9 cellular contexts compared by ENCODE assay signal in genomic region chr17:6756425-6757012, GRCh38. TPM values are rescaled to one million over a fixed set of nuclear protein-coding genes. Genes with fewer than 3 reads are reported as not detected.
A peak's percentile ranks its signal among the peaks of the same experiment; 100 is the strongest.
DNase-seq lines count a peak whose midpoint lies in the region; ATAC-seq lines count a peak whose summit lies in the region.
"Had no signal": no experiment of that assay in that cellular context is flagged by ENCODE, and none has a peak within 500 bp of the region (broad histone marks: within the 10 kb centered on the region; RNA-seq: fewer than 3 reads in every experiment).

No MANE protein-coding gene starts in this region.

- peak overlapping the region; percentile 100 for H3K4me3 Mint-ChIP-seq in T-helper 1 cell treated with Interleukin-12 subunit alpha and Interleukin-12 subunit beta and Interleukin-4 antibody, amounts not matched to agents 30 μg/mL and 1 μg/mL, for 36 hours
- peak overlapping the region; percentile 89 for H3K4me3 Mint-ChIP-seq in activated CD4-positive, alpha-beta T cell treated with anti-CD3 and anti-CD28 coated beads, Interleukin-2, amount 10 ng/mL, durations not matched to agents 24 days and 14 days
- H3K4me3 Mint-ChIP-seq in immature natural killer cell, result peak overlapping the region; percentile 98 to 99 (median 99)
- peak overlapping the region; percentile 87 to 91 for H3K4me3 Mint-ChIP-seq in stimulated activated naive CD8-positive, alpha-beta T cell treated with anti-CD3 and anti-CD28 coated beads, Interleukin-15, amount 100 ng/mL, for 72 hours

- ATAC-seq in stimulated activated naive CD8-positive, alpha-beta T cell treated with anti-CD3 and anti-CD28 coated beads, Interleukin-15, amount 100 ng/mL, for 72 hours, result peak; percentile 29

- no peaks in the 10 kb centered on the region for H3K27me3 Mint-ChIP-seq in T-helper 1 cell treated with Interleukin-12 subunit alpha and Interleukin-12 subunit beta and Interleukin-4 antibody, amounts not matched to agents 30 μg/mL and 1 μg/mL, for 36 hours (ENCODE audit: low read depth)
- H3K27me3 Mint-ChIP-seq in activated CD4-positive, alpha-beta T cell treated with anti-CD3 and anti-CD28 coated beads, Interleukin-2, amount 10 ng/mL, durations not matched to agents 24 days and 14 days, result peaks cover 1% of the 10 kb centered on the region
- peaks cover 4 to 9% (median 5%) of the 10 kb centered on the region in 3 donors for H3K27me3 Mint-ChIP-seq in immature natural killer cell (ENCODE audit: low read depth in 3 of 3)
- H3K27me3 Mint-ChIP-seq in stimulated activated naive CD8-positive, alpha-beta T cell treated with anti-CD3 and anti-CD28 coated beads, Interleukin-15, amount 100 ng/mL, for 72 hours, result no peaks in the 10 kb centered on the region

- peak overlapping the region; percentile 99 for H3K27ac Mint-ChIP-seq in T-helper 1 cell treated with Interleukin-12 subunit alpha and Interleukin-12 subunit beta and Interleukin-4 antibody, amounts not matched to agents 30 μg/mL and 1 μg/mL, for 36 hours
- peak overlapping the region; percentile 89 for H3K27ac Mint-ChIP-seq in activated CD4-positive, alpha-beta T cell treated with anti-CD3 and anti-CD28 coated beads, Interleukin-2, amount 10 ng/mL, durations not matched to agents 24 days and 14 days
- peak overlapping the region; percentile 94 to 96 (median 96) for H3K27ac Mint-ChIP-seq in immature natural killer cell
- H3K27ac Mint-ChIP-seq in stimulated activated naive CD8-positive, alpha-beta T cell treated with anti-CD3 and anti-CD28 coated beads, Interleukin-15, amount 100 ng/mL, for 72 hours, result peak overlapping the region; percentile 68 to 93

- H3K9me3 Mint-ChIP-seq in T-helper 1 cell treated with Interleukin-12 subunit alpha and Interleukin-12 subunit beta and Interleukin-4 antibody, amounts not matched to agents 30 μg/mL and 1 μg/mL, for 36 hours, result no peaks in the 10 kb centered on the region
- no peaks in the 10 kb centered on the region for H3K9me3 Mint-ChIP-seq in activated CD4-positive, alpha-beta T cell treated with anti-CD3 and anti-CD28 coated beads, Interleukin-2, amount 10 ng/mL, durations not matched to agents 24 days and 14 days
- H3K9me3 Mint-ChIP-seq in immature natural killer cell, result no peaks in the 10 kb centered on the region
- H3K9me3 Mint-ChIP-seq in stimulated activated naive CD8-positive, alpha-beta T cell treated with anti-CD3 and anti-CD28 coated beads, Interleukin-15, amount 100 ng/mL, for 72 hours, result no peaks in the 10 kb centered on the region

- H3K36me3 Mint-ChIP-seq in T-helper 1 cell treated with Interleukin-12 subunit alpha and Interleukin-12 subunit beta and Interleukin-4 antibody, amounts not matched to agents 30 μg/mL and 1 μg/mL, for 36 hours (ENCODE audit: low read depth), result peaks cover 52% of the 10 kb centered on the region
- peaks cover 44% of the 10 kb centered on the region for H3K36me3 Mint-ChIP-seq in activated CD4-positive, alpha-beta T cell treated with anti-CD3 and anti-CD28 coated beads, Interleukin-2, amount 10 ng/mL, durations not matched to agents 24 days and 14 days (ENCODE audit: low read depth)
- peaks cover 12 to 33% (median 15%) of the 10 kb centered on the region in 3 donors for H3K36me3 Mint-ChIP-seq in immature natural killer cell

- intact Hi-C loops in activated CD4-positive, alpha-beta T cell treated with anti-CD3 and anti-CD28 coated beads, Interleukin-2, amount 10 ng/mL, durations not matched to agents 24 days and 14 days (cut with micrococcal nuclease), result loop anchor here (10.0 kb wide), 2 partner anchors 92 to 258 kb away; partner anchors contain the start of gene RNASEK

- no peak for DNase-seq in T-helper 1 cell
- peak; percentile 71 for DNase-seq in activated CD4-positive, alpha-beta T cell treated with anti-CD3 and anti-CD28 coated beads, Interleukin-2, amount 10 ng/mL, durations not matched to agents 24 days and 14 days
- DNase-seq in immature natural killer cell, result no peak
- no peak for DNase-seq in stimulated activated naive CD8-positive, alpha-beta T cell treated with anti-CD3 and anti-CD28 coated beads, Interleukin-15, amount 100 ng/mL, for 72 hours
- DNase-seq in NCI-H2081 treated with DMSO at 0.1 percent for 48 hours (lab: John Stamatoyannopoulos, UW), result no peak
- DNase-seq in effector CD8-positive, alpha-beta T cell (lab: John Stamatoyannopoulos, UW), result no peak
- DNase-seq in NCI-H2029 (lab: John Stamatoyannopoulos, UW), result no peak
- DNase-seq: 8988T had no signal

- peaks cover 56% of the 10 kb centered on the region for H3K4me1 Mint-ChIP-seq in T-helper 1 cell treated with Interleukin-12 subunit alpha and Interleukin-12 subunit beta and Interleukin-4 antibody, amounts not matched to agents 30 μg/mL and 1 μg/mL, for 36 hours (ENCODE audit: low read depth)
- peaks cover 57% of the 10 kb centered on the region for H3K4me1 Mint-ChIP-seq in activated CD4-positive, alpha-beta T cell treated with anti-CD3 and anti-CD28 coated beads, Interleukin-2, amount 10 ng/mL, durations not matched to agents 24 days and 14 days
- H3K4me1 Mint-ChIP-seq in immature natural killer cell, result peaks cover 65 to 70% of the 10 kb centered on the region in 2 donors
- H3K4me1 Mint-ChIP-seq in stimulated activated naive CD8-positive, alpha-beta T cell treated with anti-CD3 and anti-CD28 coated beads, Interleukin-15, amount 100 ng/mL, for 72 hours, result peaks cover 70% of the 10 kb centered on the region

RNA-seq across cellular contexts. Expression of gene XAF1, which starts 0.7 kb away (rescaled TPM):
- 34.1 and 37.6 TPM in 2 replicates for total RNA-seq in activated CD4-positive, alpha-beta T cell treated with anti-CD3 and anti-CD28 coated beads, Interleukin-2, amount 10 ng/mL, durations not matched to agents 24 days and 14 days
- 10 to 100 TPM in 2 of 3 donors, 1 to 10 TPM in 1; 9.7 to 79.6 (median 39.2) TPM for polyA plus RNA-seq in immature natural killer cell

RNA-seq across cellular contexts. Expression of gene FBXO39, which starts 19.5 kb away (rescaled TPM):
- 0.26 and 0.36 TPM in 2 replicates for total RNA-seq in activated CD4-positive, alpha-beta T cell treated with anti-CD3 and anti-CD28 coated beads, Interleukin-2, amount 10 ng/mL, durations not matched to agents 24 days and 14 days
- polyA plus RNA-seq in immature natural killer cell, result not detected

RNA-seq across cellular contexts. Expression of gene SLC13A5, which starts 43.4 kb away (rescaled TPM):
- not detected in 2 replicates for total RNA-seq in activated CD4-positive, alpha-beta T cell treated with anti-CD3 and anti-CD28 coated beads, Interleukin-2, amount 10 ng/mL, durations not matched to agents 24 days and 14 days
- not detected for polyA plus RNA-seq in immature natural killer cell
